8 cellular contexts compared by ENCODE assay signal in genomic region chr17:38869647-38870258, GRCh38. TPM values are rescaled to one million over a fixed set of nuclear protein-coding genes. Genes with fewer than 3 reads are reported as not detected.
DNase-seq lines count a peak whose midpoint lies in the region; ATAC-seq and TF ChIP-seq lines count a peak whose summit lies in the region.

Gene LASP1, plus strand, starts transcription at chr17:38870058. Its CDS starts 132 bp downstream, at chr17:38870190.

- H3K4me3 ChIP-seq in GM12864 (ENCODE audit: low read depth, low read length) = peak within 1 kb of the TSS; percentile 99
- peak within 1 kb of the TSS; percentile 94 to 98 for H3K4me3 ChIP-seq in right atrium auricular region
- peak within 1 kb of the TSS; percentile 84 to 95 for H3K4me3 ChIP-seq in uterus

- DNase-seq in GM12864 (ENCODE audit: low read depth) = no peak
- DNase-seq in NCI-H1436 (lab: John Stamatoyannopoulos, UW) = peak; percentile 90
- peak; percentile 90 for DNase-seq in right atrium auricular region (ENCODE audit: low spot score)
- peak; percentile 89 for DNase-seq in putamen (ENCODE audit: low spot score)
- peak; percentile 87 to 90 for DNase-seq in uterus

- H3K27ac ChIP-seq in angular gyrus (ENCODE audit: low read depth, low read length) (peak within 1 kb of the TSS; percentile 97), right atrium auricular region (peak within 1 kb of the TSS; percentile 95 to 96), uterus (peak within 1 kb of the TSS; percentile 96 to 98)

- ATAC-seq in HG02623 (IDR thresholded peaks at IDR 0.05; ENCODE audit: unreplicated experiment) = peak; percentile 33

- intact Hi-C loops in T-helper 2 cell treated with Interferon-gamma antibody and Interleukin-4, amounts not matched to agents 100 ng/mL and 5 ng/mL, for 36 hours (cut with micrococcal nuclease) = loop anchor here (1.0 to 2.0 kb wide), 5 partner anchors 16 to 284 kb away; partner anchors contain the start of genes CWC25, PSMB3 and RPL23
- intact Hi-C loops in uterus (cut with DNase I; ENCODE audit: low total_unique reads) = no loop called here

- no peaks in the 10 kb centered on the region for H3K9me3 ChIP-seq in right atrium auricular region
- H3K9me3 ChIP-seq in uterus = no peaks in the 10 kb centered on the region

- H3K36me3 ChIP-seq in right atrium auricular region (no peaks in the 10 kb centered on the region), uterus (no peaks in the 10 kb centered on the region)

- TF ChIP-seq CTCF in GM12864 (IDR thresholded peaks at IDR 0.05; ENCODE audit: low read depth, low read length, missing control alignments) (no peak), right atrium auricular region (IDR thresholded peaks at IDR 0.05) (no peak), uterus (IDR thresholded peaks at IDR 0.05) (peak in 1 of 4 experiments; percentile 10)

- TF ChIP-seq POLR2A in uterus (IDR thresholded peaks at IDR 0.05) = peak; percentile 88 to 98

- H3K27me3 ChIP-seq in right atrium auricular region = no peaks in the 10 kb centered on the region
- no peaks in the 10 kb centered on the region for H3K27me3 ChIP-seq in uterus

- H3K4me1 ChIP-seq in right atrium auricular region (peaks cover 0 to 53% of the 10 kb centered on the region in 2 donors), uterus (peaks cover 18 to 22% of the 10 kb centered on the region in 2 donors)

RNA-seq across cellular contexts. Expression of gene LASP1, which starts in this region (rescaled TPM):
- 166 and 169 TPM in 2 replicates for total RNA-seq in T-helper 2 cell treated with Interferon-gamma antibody and Interleukin-4, amounts not matched to agents 100 ng/mL and 5 ng/mL, for 36 hours
- total RNA-seq in right atrium auricular region (10 to 100 TPM; 34.2 to 65.4 TPM), uterus (100 to 1,000 TPM in 1 of 4 donors, 10 to 100 TPM in 3; 21.2 to 119 (median 58.2) TPM)
